ENCODE assay signal across 23 cellular contexts in genomic region chr20:60053125-60053812, GRCh38.
DNase-seq lines count a peak whose midpoint lies in the region; ATAC-seq and TF ChIP-seq lines count a peak whose summit lies in the region.
"Had no signal": no experiment of that assay in that cellular context is flagged by ENCODE, and none has a peak within 500 bp of the region (broad histone marks: within the 10 kb centered on the region; RNA-seq: fewer than 3 reads in every experiment).

No MANE protein-coding gene starts in this region.

- no peak for ATAC-seq in CD4-positive, alpha-beta T cell (ENCODE audit: poor library complexity)
- no peak for ATAC-seq in HG02973 (IDR thresholded peaks at IDR 0.05; ENCODE audit: unreplicated experiment)
- ATAC-seq: CD8-positive, alpha-beta T cell; GM23338; T-cell had no signal

- H3K27me3 ChIP-seq in CD4-positive, alpha-beta T cell (ENCODE audit: control insufficient read depth, insufficient read depth, low read length), result no peaks in the 10 kb centered on the region
- H3K27me3 ChIP-seq: Peyer's patch, testis had no signal

- no peaks in the 10 kb centered on the region for H3K9me3 Mint-ChIP-seq in CD4-positive, alpha-beta T cell
- H3K9me3 Mint-ChIP-seq: CD8-positive, alpha-beta T cell; GM23338; nephron progenitor cell; T-cell had no signal

- H3K4me3 Mint-ChIP-seq in CD4-positive, alpha-beta T cell, result peak overlapping the region; percentile 52
- H3K4me3 Mint-ChIP-seq: CD8-positive, alpha-beta T cell; GM23338; nephron progenitor cell; T-cell had no signal

- TF ChIP-seq CTCF in CD4-positive, alpha-beta T cell (IDR thresholded peaks at IDR 0.05), result no peak
- TF ChIP-seq CTCF in epithelial cell of proximal tubule (conservative IDR thresholded peaks at IDR 0.05; ENCODE audit: low read depth, low read length), result no peak

- H3K27me3 Mint-ChIP-seq in CD4-positive, alpha-beta T cell, result no peaks in the 10 kb centered on the region

- POLR2A ChIA-PET in CD4-positive, alpha-beta T cell (lab: Charles Lee), result no interaction called here

- H3K4me3 ChIP-seq in epithelial cell of proximal tubule (ENCODE audit: low read depth, low read length), result no peak overlapping the region
- H3K4me3 ChIP-seq: esophagus squamous epithelium, GM23338, Peyer's patch, sigmoid colon, testis had no signal

- H3K27ac Mint-ChIP-seq in CD4-positive, alpha-beta T cell, result no peak overlapping the region
- H3K27ac Mint-ChIP-seq: CD8-positive, alpha-beta T cell; GM23338; nephron progenitor cell; T-cell had no signal

- peaks cover 44% of the 10 kb centered on the region for H3K4me1 Mint-ChIP-seq in CD4-positive, alpha-beta T cell (ENCODE audit: low read depth)

- H3K36me3 Mint-ChIP-seq in CD4-positive, alpha-beta T cell (ENCODE audit: low read depth), result no peaks in the 10 kb centered on the region
- H3K36me3 Mint-ChIP-seq: CD8-positive, alpha-beta T cell; T-cell had no signal

- H3K27ac ChIP-seq in CD4-positive, alpha-beta T cell (ENCODE audit: low read depth, low read length), result no peak overlapping the region
- H3K27ac ChIP-seq: esophagus squamous epithelium, Peyer's patch, sigmoid colon, testis had no signal

- intact Hi-C loops in CD4-positive, alpha-beta T cell (cut with DNase I, micrococcal nuclease), result loop anchor here in 1 of 2 experiments (10.0 kb wide), 1 partner anchor 1212 kb away; no protein-coding TSS in a partner anchor
- intact Hi-C loops in posterior vena cava (cut with DNase I), result no loop called here

- CTCF ChIA-PET in CD4-positive, alpha-beta T cell (lab: Charles Lee), result no interaction called here

- DNase-seq in CD4-positive, alpha-beta T cell, result no peak
- DNase-seq in DMS53 treated with DMSO at 0.1 percent for 48 hours (lab: John Stamatoyannopoulos, UW; ENCODE audit: unreplicated experiment) (peak; percentile 97), NCI-H2196 (lab: John Stamatoyannopoulos, UW; ENCODE audit: unreplicated experiment) (peak; percentile 96), epithelial cell of proximal tubule (ENCODE audit: low read depth) (peak; percentile 36), NCI-H128 (lab: John Stamatoyannopoulos, UW; ENCODE audit: unreplicated experiment) (no peak), posterior vena cava (ENCODE audit: low spot score) (no peak)
- DNase-seq: activated CD4-positive, alpha-beta T cell treated with anti-CD3 and anti-CD28 coated beads for 1 hour; activated CD8-positive, alpha-beta memory T cell treated with anti-CD3 and anti-CD28 coated beads, Interleukin-2, amount 50 U/mL, for 4 hours; activated naive CD4-positive, alpha-beta T cell; CD8-positive, alpha-beta T cell; cortex of kidney; esophagus squamous epithelium; head of caudate nucleus; mammary epithelial cell; MM.1S; nephron progenitor cell; Peyer's patch; sigmoid colon; stimulated activated CD4-positive, alpha-beta T cell treated with anti-CD3 and anti-CD28 coated beads, Interleukin-2, amount 100 ng/mL, for 48 hours; T-cell; testis had no signal

- no peaks in the 10 kb centered on the region for H3K9me3 ChIP-seq in CD4-positive, alpha-beta T cell (ENCODE audit: control insufficient read depth, low read length)
- H3K9me3 ChIP-seq: esophagus squamous epithelium, Peyer's patch, sigmoid colon, testis had no signal

Comparison
In these comparisons a context has a peak if more than half of its experiments do, and no peak if none do; other contexts are left out.
1. DNase-seq: peak in DMS53 treated with DMSO at 0.1 percent for 48 hours (single experiment), NCI-H2196 (single experiment) and epithelial cell of proximal tubule (single experiment); none in CD4-positive, alpha-beta T cell (0 of 10), NCI-H128 (single experiment) and posterior vena cava (single experiment).